ENCODE assay signal across 17 cellular contexts in the genomic region with DNA sequence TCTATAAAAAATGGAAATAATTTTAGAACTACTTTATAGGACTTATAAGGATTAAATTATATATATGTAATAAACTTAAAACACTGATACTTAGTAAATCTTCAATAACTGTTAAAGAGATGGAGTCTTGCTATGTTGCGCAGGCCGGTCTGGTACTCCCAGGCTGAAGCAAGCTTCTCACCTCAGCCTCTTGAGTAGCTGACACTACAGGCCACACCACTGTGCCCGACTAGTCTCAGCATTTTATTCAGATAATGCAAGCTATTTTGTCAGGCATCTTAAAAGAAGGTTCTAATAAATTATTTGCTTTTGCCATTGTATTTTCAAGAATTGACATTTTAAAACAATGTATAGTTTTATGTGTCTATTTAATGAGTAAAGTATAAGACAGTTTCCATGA. TPM values are rescaled to one million over a fixed set of nuclear protein-coding genes. Genes with fewer than 3 reads are reported as not detected.
DNase-seq lines count a peak whose midpoint lies in the region; ATAC-seq and TF ChIP-seq lines count a peak whose summit lies in the region.
"Had no signal": no experiment of that assay in that cellular context is flagged by ENCODE, and none has a peak within 500 bp of the region (broad histone marks: within the 10 kb centered on the region; RNA-seq: fewer than 3 reads in every experiment).

No MANE protein-coding gene starts in this region.

- peak overlapping the region; percentile 59; the same call in 1 of the 2 replicates for H3K4me2 ChIP-seq in OCI-LY3 (ENCODE audit: low read length)

- H3K27ac Mint-ChIP-seq in memory B cell, result peak overlapping the region; percentile 24
- no peak overlapping the region for H3K27ac Mint-ChIP-seq in activated CD4-positive, alpha-beta memory T cell treated with anti-CD3 and anti-CD28 coated beads for 36 hours

- H3K36me3 Mint-ChIP-seq in memory B cell, result peaks cover 33% of the 10 kb centered on the region
- H3K36me3 Mint-ChIP-seq in activated CD4-positive, alpha-beta memory T cell treated with anti-CD3 and anti-CD28 coated beads for 36 hours, result peaks cover 16% of the 10 kb centered on the region

- TF ChIP-seq POLR2A in tibial nerve (IDR thresholded peaks at IDR 0.05), result no peak

- no peak overlapping the region for H3K9ac ChIP-seq in OCI-LY3 (ENCODE audit: low read length)

- H3K27ac ChIP-seq in OCI-LY3 (ENCODE audit: low read length), result peak overlapping the region; percentile 44; the same call in 1 of the 2 replicates
- peak overlapping the region; percentile 12 to 79 for H3K27ac ChIP-seq in ascending aorta
- H3K27ac ChIP-seq in tibial nerve, result peak overlapping the region; percentile 8 to 91 (median 52)

- peaks cover 36% of the 10 kb centered on the region for H3K4me1 Mint-ChIP-seq in memory B cell
- H3K4me1 Mint-ChIP-seq in activated CD4-positive, alpha-beta memory T cell treated with anti-CD3 and anti-CD28 coated beads for 36 hours (ENCODE audit: low read depth), result peaks cover 59% of the 10 kb centered on the region

- 64 to 72% methylated on average over 3 of the region's 3 CpGs for WGBS in tibial nerve, 2 donors

- no peak for DNase-seq in ascending aorta (ENCODE audit: low spot score in 2 of 2)
- no peak for DNase-seq in memory B cell (ENCODE audit: low spot score in 2 of 2)
- DNase-seq in tibial nerve (ENCODE audit: low spot score in 2 of 2), result no peak
- no peak for DNase-seq in activated effector memory CD4-positive, alpha-beta T cell treated with Interleukin-2 at 50 U/mL for 16 hours
- no peak for DNase-seq in head of caudate nucleus
- DNase-seq in activated CD4-positive, alpha-beta memory T cell treated with anti-CD3 and anti-CD28 coated beads for 36 hours, result no peak
- DNase-seq: activated CD4-positive, alpha-beta T cell treated with anti-CD3 and anti-CD28 coated beads, Interleukin-2, amount 50 U/mL, for 4 hours; activated gamma-delta T cell; Caco-2; NCI-H1436 treated with DMSO at 0.1 percent for 48 hours; NCI-H526 treated with DMSO at 0.1 percent for 48 hours; posterior cingulate gyrus; stimulated activated CD4-positive, alpha-beta T cell treated with anti-CD3 and anti-CD28 coated beads, Interleukin-4, amount 100 ng/mL, for 4 hours; stimulated activated naive CD4-positive, alpha-beta T cell treated with Interleukin-2 at 50 U/mL for 16 hours; SW 1271 had no signal

- POLR2A ChIA-PET in activated CD4-positive, alpha-beta memory T cell treated with anti-CD3 and anti-CD28 coated beads for 36 hours (lab: Charles Lee), result no interaction called here

- H4K20me1 ChIP-seq in OCI-LY3 (ENCODE audit: insufficient read depth, low read length), result no peaks in the 10 kb centered on the region

- no peak overlapping the region for H2AFZ ChIP-seq in OCI-LY3 (ENCODE audit: low read depth, low read length)

- H3K79me2 ChIP-seq in OCI-LY3 (ENCODE audit: low read length), result peaks cover 38% of the 10 kb centered on the region

- peaks cover 3% of the 10 kb centered on the region; the same call in 1 of the 2 replicates for H3K9me3 ChIP-seq in OCI-LY3 (ENCODE audit: insufficient read depth, low read length)
- H3K9me3 ChIP-seq in ascending aorta, result no peaks in the 10 kb centered on the region
- H3K9me3 ChIP-seq in tibial nerve, result peaks cover 0 to 6% (median 0%) of the 10 kb centered on the region in 4 donors
- H3K9me3 ChIP-seq: Caco-2 had no signal

- peaks cover 3% of the 10 kb centered on the region for H3K36me3 ChIP-seq in OCI-LY3 (replicated peaks; ENCODE audit: low read depth, low read length)
- peaks cover 5 to 9% of the 10 kb centered on the region in 2 donors for H3K36me3 ChIP-seq in ascending aorta
- peaks cover 0 to 14% (median 4%) of the 10 kb centered on the region in 3 donors for H3K36me3 ChIP-seq in tibial nerve

- no peak overlapping the region for H3K4me3 ChIP-seq in OCI-LY3 (ENCODE audit: low read length)
- H3K4me3 ChIP-seq in ascending aorta, result no peak overlapping the region
- no peak overlapping the region for H3K4me3 ChIP-seq in tibial nerve

- no peaks in the 10 kb centered on the region for H3K9me3 Mint-ChIP-seq in memory B cell
- H3K9me3 Mint-ChIP-seq in activated CD4-positive, alpha-beta memory T cell treated with anti-CD3 and anti-CD28 coated beads for 36 hours, result peaks cover 6% of the 10 kb centered on the region

- H3K27me3 ChIP-seq in OCI-LY3 (ENCODE audit: low read depth, low read length), result no peaks in the 10 kb centered on the region
- no peaks in the 10 kb centered on the region for H3K27me3 ChIP-seq in ascending aorta
- H3K27me3 ChIP-seq in tibial nerve, result no peaks in the 10 kb centered on the region

- H3K4me1 ChIP-seq in OCI-LY3 (ENCODE audit: low read length), result peaks cover 37% of the 10 kb centered on the region
- H3K4me1 ChIP-seq in ascending aorta, result peaks cover 0 to 15% of the 10 kb centered on the region in 2 donors
- peaks cover 0 to 47% (median 18%) of the 10 kb centered on the region in 4 donors for H3K4me1 ChIP-seq in tibial nerve

- TF ChIP-seq CTCF in OCI-LY3 (IDR thresholded peaks at IDR 0.05; ENCODE audit: low read depth, low read length) (no peak), ascending aorta (IDR thresholded peaks at IDR 0.05) (no peak), tibial nerve (IDR thresholded peaks at IDR 0.05) (no peak)

- CTCF ChIA-PET in activated CD4-positive, alpha-beta memory T cell treated with anti-CD3 and anti-CD28 coated beads for 36 hours (lab: Charles Lee), result interaction anchor here (0.6 kb wide), 1 partner anchor 24 kb away, joined by 3 read pairs; no protein-coding TSS in a partner anchor

- H3K4me3 Mint-ChIP-seq in memory B cell, result no peak overlapping the region
- no peak overlapping the region for H3K4me3 Mint-ChIP-seq in activated CD4-positive, alpha-beta memory T cell treated with anti-CD3 and anti-CD28 coated beads for 36 hours
- H3K4me3 Mint-ChIP-seq: IgD-negative memory B cell had no signal

- no peak for ATAC-seq in memory B cell (ENCODE audit: low read depth)

- intact Hi-C loops in ascending aorta (cut with DNase I) (no loop called here), head of caudate nucleus (cut with DNase I) (no loop called here)
- intact Hi-C loops in activated CD4-positive, alpha-beta memory T cell treated with anti-CD3 and anti-CD28 coated beads for 36 hours (cut with micrococcal nuclease), result loop anchor here (1.0 kb wide), 1 partner anchor 18 kb away; no protein-coding TSS in a partner anchor

- TF ChIP-seq EP300 in tibial nerve (IDR thresholded peaks at IDR 0.05), result no peak

- H3K27me3 Mint-ChIP-seq in memory B cell, result no peaks in the 10 kb centered on the region
- H3K27me3 Mint-ChIP-seq in activated CD4-positive, alpha-beta memory T cell treated with anti-CD3 and anti-CD28 coated beads for 36 hours, result no peaks in the 10 kb centered on the region
- H3K27me3 Mint-ChIP-seq: IgD-negative memory B cell had no signal

RNA-seq across cellular contexts. Expression of a gene that starts 20.8 kb away (rescaled TPM):
- 125 TPM for total RNA-seq in ascending aorta
- 10 to 100 TPM; 16.5 to 20.3 (median 17.9) TPM for total RNA-seq in tibial nerve
- 10 to 100 TPM; 25.9 TPM for total RNA-seq in activated CD4-positive, alpha-beta memory T cell treated with anti-CD3 and anti-CD28 coated beads for 36 hours

RNA-seq across cellular contexts. Expression of a gene that starts 21.0 kb away (rescaled TPM):
- total RNA-seq in ascending aorta (1.6 TPM), tibial nerve (1 to 10 TPM; 4.2 to 8.8 (median 7.6) TPM)
- total RNA-seq in activated CD4-positive, alpha-beta memory T cell treated with anti-CD3 and anti-CD28 coated beads for 36 hours, result 10 to 100 TPM; 13.6 to 14.5 TPM
